Comparison of ENCODE assay signal across 1 cellular context in the genomic region with DNA sequence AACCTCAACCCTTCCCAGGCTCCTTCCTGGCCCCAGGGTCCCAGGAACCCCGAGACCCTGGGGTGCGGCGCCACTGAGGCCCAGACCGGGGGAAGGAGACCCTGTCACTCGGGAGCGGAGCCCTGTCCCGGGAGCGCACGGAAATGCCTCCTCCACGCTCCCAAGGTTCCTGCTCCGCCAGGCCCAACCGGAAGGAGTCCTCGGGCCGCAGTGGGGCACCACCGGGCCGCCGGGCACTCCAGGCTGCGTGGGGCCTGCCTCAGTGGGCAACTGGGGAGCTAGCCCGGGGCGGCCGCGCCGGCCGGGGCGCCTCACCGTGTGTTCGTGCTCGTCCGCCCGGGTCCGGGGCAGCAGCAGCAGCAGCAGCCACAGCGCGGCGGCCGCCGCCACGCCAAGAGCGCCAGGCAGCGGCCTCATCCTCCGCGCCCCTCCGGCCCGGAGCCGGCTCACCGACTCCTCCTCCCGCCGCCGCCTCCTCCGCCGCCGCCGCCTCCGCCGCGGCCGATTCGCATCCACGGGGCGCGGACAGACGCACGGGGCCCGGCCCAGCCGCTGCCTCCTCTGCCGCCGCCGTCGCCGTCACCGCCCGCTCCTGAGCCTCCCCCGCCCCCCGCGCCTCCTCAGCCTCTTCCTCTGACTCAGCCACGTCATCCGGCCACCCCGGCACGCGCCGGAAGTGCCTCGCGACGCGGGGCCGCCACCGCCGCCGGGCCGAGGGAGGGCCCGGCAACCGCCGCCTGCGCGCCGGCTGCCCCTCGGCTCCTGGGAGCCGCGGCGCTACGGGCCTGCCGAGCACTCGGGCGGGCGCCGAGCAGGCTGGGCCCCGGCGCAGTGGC.
TF ChIP-seq lines count a peak whose summit lies in the region.

A gene (minus strand): TSS at position 594 of the 836 bp plus-strand sequence. CDS start 177 bp downstream, at position 417.

TF ChIP-seq in WTC11, 78 proteins besides CTCF, POLR2A, EP300 and RAD21 (continued from another document):
- TF ChIP-seq, protein P1, sequence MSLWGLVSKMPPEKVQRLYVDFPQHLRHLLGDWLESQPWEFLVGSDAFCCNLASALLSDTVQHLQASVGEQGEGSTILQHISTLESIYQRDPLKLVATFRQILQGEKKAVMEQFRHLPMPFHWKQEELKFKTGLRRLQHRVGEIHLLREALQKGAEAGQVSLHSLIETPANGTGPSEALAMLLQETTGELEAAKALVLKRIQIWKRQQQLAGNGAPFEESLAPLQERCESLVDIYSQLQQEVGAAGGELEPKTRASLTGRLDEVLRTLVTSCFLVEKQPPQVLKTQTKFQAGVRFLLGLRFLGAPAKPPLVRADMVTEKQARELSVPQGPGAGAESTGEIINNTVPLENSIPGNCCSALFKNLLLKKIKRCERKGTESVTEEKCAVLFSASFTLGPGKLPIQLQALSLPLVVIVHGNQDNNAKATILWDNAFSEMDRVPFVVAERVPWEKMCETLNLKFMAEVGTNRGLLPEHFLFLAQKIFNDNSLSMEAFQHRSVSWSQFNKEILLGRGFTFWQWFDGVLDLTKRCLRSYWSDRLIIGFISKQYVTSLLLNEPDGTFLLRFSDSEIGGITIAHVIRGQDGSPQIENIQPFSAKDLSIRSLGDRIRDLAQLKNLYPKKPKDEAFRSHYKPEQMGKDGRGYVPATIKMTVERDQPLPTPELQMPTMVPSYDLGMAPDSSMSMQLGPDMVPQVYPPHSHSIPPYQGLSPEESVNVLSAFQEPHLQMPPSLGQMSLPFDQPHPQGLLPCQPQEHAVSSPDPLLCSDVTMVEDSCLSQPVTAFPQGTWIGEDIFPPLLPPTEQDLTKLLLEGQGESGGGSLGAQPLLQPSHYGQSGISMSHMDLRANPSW (CRISPR knock-in tag; conservative IDR thresholded peaks at IDR 0.05; ENCODE audit: low read depth) = 0 out of 2 replicates have a peak, but pooled peaks have one; percentile 1
- TF ChIP-seq, protein P2, sequence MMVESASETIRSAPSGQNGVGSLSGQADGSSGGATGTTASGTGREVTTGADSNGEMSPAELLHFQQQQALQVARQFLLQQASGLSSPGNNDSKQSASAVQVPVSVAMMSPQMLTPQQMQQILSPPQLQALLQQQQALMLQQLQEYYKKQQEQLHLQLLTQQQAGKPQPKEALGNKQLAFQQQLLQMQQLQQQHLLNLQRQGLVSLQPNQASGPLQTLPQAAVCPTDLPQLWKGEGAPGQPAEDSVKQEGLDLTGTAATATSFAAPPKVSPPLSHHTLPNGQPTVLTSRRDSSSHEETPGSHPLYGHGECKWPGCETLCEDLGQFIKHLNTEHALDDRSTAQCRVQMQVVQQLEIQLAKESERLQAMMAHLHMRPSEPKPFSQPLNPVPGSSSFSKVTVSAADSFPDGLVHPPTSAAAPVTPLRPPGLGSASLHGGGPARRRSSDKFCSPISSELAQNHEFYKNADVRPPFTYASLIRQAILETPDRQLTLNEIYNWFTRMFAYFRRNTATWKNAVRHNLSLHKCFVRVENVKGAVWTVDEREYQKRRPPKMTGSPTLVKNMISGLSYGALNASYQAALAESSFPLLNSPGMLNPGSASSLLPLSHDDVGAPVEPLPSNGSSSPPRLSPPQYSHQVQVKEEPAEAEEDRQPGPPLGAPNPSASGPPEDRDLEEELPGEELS (CRISPR knock-in tag; IDR thresholded peaks at IDR 0.05) = 0 out of 2 replicates have a peak, but pooled peaks have one; percentile 26
- TF ChIP-seq NFE2L1 (CRISPR knock-in tag; IDR thresholded peaks at IDR 0.05) (peak; percentile 48; the same call in 1 of the 2 replicates), RELA (CRISPR knock-in tag; IDR thresholded peaks at IDR 0.05; ENCODE audit: borderline replicate concordance) (peak; percentile 48; the same call in 1 of the 2 replicates), RORB (CRISPR knock-in tag; IDR thresholded peaks at IDR 0.05) (no peak), SMAD3 (CRISPR knock-in tag; IDR thresholded peaks at IDR 0.05; ENCODE audit: borderline replicate concordance) (no peak)
- TF ChIP-seq, protein P3, sequence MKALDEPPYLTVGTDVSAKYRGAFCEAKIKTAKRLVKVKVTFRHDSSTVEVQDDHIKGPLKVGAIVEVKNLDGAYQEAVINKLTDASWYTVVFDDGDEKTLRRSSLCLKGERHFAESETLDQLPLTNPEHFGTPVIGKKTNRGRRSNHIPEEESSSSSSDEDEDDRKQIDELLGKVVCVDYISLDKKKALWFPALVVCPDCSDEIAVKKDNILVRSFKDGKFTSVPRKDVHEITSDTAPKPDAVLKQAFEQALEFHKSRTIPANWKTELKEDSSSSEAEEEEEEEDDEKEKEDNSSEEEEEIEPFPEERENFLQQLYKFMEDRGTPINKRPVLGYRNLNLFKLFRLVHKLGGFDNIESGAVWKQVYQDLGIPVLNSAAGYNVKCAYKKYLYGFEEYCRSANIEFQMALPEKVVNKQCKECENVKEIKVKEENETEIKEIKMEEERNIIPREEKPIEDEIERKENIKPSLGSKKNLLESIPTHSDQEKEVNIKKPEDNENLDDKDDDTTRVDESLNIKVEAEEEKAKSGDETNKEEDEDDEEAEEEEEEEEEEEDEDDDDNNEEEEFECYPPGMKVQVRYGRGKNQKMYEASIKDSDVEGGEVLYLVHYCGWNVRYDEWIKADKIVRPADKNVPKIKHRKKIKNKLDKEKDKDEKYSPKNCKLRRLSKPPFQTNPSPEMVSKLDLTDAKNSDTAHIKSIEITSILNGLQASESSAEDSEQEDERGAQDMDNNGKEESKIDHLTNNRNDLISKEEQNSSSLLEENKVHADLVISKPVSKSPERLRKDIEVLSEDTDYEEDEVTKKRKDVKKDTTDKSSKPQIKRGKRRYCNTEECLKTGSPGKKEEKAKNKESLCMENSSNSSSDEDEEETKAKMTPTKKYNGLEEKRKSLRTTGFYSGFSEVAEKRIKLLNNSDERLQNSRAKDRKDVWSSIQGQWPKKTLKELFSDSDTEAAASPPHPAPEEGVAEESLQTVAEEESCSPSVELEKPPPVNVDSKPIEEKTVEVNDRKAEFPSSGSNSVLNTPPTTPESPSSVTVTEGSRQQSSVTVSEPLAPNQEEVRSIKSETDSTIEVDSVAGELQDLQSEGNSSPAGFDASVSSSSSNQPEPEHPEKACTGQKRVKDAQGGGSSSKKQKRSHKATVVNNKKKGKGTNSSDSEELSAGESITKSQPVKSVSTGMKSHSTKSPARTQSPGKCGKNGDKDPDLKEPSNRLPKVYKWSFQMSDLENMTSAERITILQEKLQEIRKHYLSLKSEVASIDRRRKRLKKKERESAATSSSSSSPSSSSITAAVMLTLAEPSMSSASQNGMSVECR (CRISPR knock-in tag; IDR thresholded peaks at IDR 0.05; ENCODE audit: borderline replicate concordance) = 0 out of 2 replicates have a peak, but pooled peaks have one; percentile 73
